24 cellular contexts compared by ENCODE assay signal in genomic region chr7:24824400-24824799, GRCh38.
DNase-seq lines count a peak whose midpoint lies in the region; ATAC-seq and TF ChIP-seq lines count a peak whose summit lies in the region.
"Had no signal": no experiment of that assay in that cellular context is flagged by ENCODE, and none has a peak within 500 bp of the region (broad histone marks: within the 10 kb centered on the region; RNA-seq: fewer than 3 reads in every experiment).

No MANE protein-coding gene starts in this region.

- no peak for DNase-seq in activated naive CD4-positive, alpha-beta T cell treated with anti-CD3 and anti-CD28 coated beads, Interleukin-2, amount 50 U/mL, for 16 hours
- DNase-seq in T-helper 17 cell (no peak), immature natural killer cell (no peak), suprapubic skin (ENCODE audit: low spot score in 2 of 2) (no peak), NCI-H2196 treated with DMSO at 0.1 percent for 48 hours (lab: John Stamatoyannopoulos, UW; ENCODE audit: unreplicated experiment) (no peak), left lung (no peak), GM10266 (ENCODE audit: extremely low spot score) (no peak)
- DNase-seq: activated CD4-positive, alpha-beta T cell treated with anti-CD3 and anti-CD28 coated beads for 36 hours; activated CD8-positive, alpha-beta memory T cell treated with anti-CD3 and anti-CD28 coated beads, Interleukin-2, amount 50 U/mL, for 48 hours; activated gamma-delta T cell treated with Interleukin-2 at 50 U/mL for 16 hours; cerebellar nuclear complex; DMS53; islet precursor cell; mesenchymal stem cell; NCI-H187; NCI-H2227 treated with DMSO at 0.1 percent for 48 hours; NCI-H774; stimulated activated CD4-positive, alpha-beta T cell treated with anti-CD3 and anti-CD28 coated beads, Interleukin-4, amount 100 ng/mL, for 1 hour had no signal

- TF ChIP-seq POLR2A in suprapubic skin (IDR thresholded peaks at IDR 0.05): no peak

- H3K27me3 Mint-ChIP-seq in activated naive CD4-positive, alpha-beta T cell treated with anti-CD3 and anti-CD28 coated beads, Interleukin-2, amount 50 U/mL, for 24 hours: no peaks in the 10 kb centered on the region
- H3K27me3 Mint-ChIP-seq in T-helper 17 cell: no peaks in the 10 kb centered on the region
- peaks cover 0 to 7% (median 0%) of the 10 kb centered on the region in 3 donors for H3K27me3 Mint-ChIP-seq in immature natural killer cell (ENCODE audit: low read depth in 3 of 3)
- H3K27me3 Mint-ChIP-seq: activated CD4-positive, alpha-beta T cell treated with anti-CD3 and anti-CD28 coated beads for 36 hours; IgD-negative memory B cell had no signal

- no peaks in the 10 kb centered on the region for H3K9me3 Mint-ChIP-seq in activated naive CD4-positive, alpha-beta T cell treated with anti-CD3 and anti-CD28 coated beads, Interleukin-2, amount 50 U/mL, for 24 hours
- H3K9me3 Mint-ChIP-seq in immature natural killer cell: no peaks in the 10 kb centered on the region
- H3K9me3 Mint-ChIP-seq: IgD-negative memory B cell, neural progenitor cell had no signal

- H3K9me3 ChIP-seq in T-helper 17 cell (ENCODE audit: control insufficient read depth, low read length, poor library complexity, severe bottlenecking) (no peaks in the 10 kb centered on the region), suprapubic skin (no peaks in the 10 kb centered on the region), left lung (no peaks in the 10 kb centered on the region)
- H3K9me3 ChIP-seq: BLaER1 treated with 17β-estradiol and CSF1 and Interleukin-3, amounts not matched to agents 10 nM and 100 nM; prostate gland had no signal

- intact Hi-C loops in left lung (cut with DNase I): loop anchor here in 1 of 2 donors (5.0 kb wide), 1 partner anchor 248 kb away; no protein-coding TSS in a partner anchor

- no peak for ATAC-seq in T-helper 17 cell
- no peak for ATAC-seq in left lung
- ATAC-seq: activated CD4-positive, alpha-beta T cell treated with anti-CD3 and anti-CD28 coated beads for 36 hours had no signal

- no peak overlapping the region for H3K4me3 Mint-ChIP-seq in activated naive CD4-positive, alpha-beta T cell treated with anti-CD3 and anti-CD28 coated beads, Interleukin-2, amount 50 U/mL, for 24 hours
- H3K4me3 Mint-ChIP-seq in T-helper 17 cell: peak overlapping the region; percentile 72
- H3K4me3 Mint-ChIP-seq in immature natural killer cell: peak overlapping the region in 3 of 5 donors; percentile 12 to 67 (median 13)
- H3K4me3 Mint-ChIP-seq: activated CD4-positive, alpha-beta T cell treated with anti-CD3 and anti-CD28 coated beads for 36 hours; neural progenitor cell had no signal

- H3K27me3 ChIP-seq in suprapubic skin (no peaks in the 10 kb centered on the region), left lung (no peaks in the 10 kb centered on the region)
- H3K27me3 ChIP-seq: BLaER1 treated with 17β-estradiol and CSF1 and Interleukin-3, amounts not matched to agents 10 nM and 100 nM; neural progenitor cell had no signal

- peaks cover 13% of the 10 kb centered on the region for H3K36me3 Mint-ChIP-seq in activated naive CD4-positive, alpha-beta T cell treated with anti-CD3 and anti-CD28 coated beads, Interleukin-2, amount 50 U/mL, for 24 hours
- peaks cover 7% of the 10 kb centered on the region for H3K36me3 Mint-ChIP-seq in T-helper 17 cell (ENCODE audit: low read depth)
- peaks cover 4 to 13% (median 12%) of the 10 kb centered on the region in 3 donors for H3K36me3 Mint-ChIP-seq in immature natural killer cell

- H3K27ac ChIP-seq in suprapubic skin (peak overlapping the region; percentile 64), left lung (no peak overlapping the region)
- H3K27ac ChIP-seq: BLaER1 treated with 17β-estradiol and CSF1 and Interleukin-3, amounts not matched to agents 10 nM and 100 nM; neural progenitor cell; prostate gland; SK-N-MC had no signal

- H3K36me3 ChIP-seq in suprapubic skin: no peaks in the 10 kb centered on the region
- no peaks in the 10 kb centered on the region for H3K36me3 ChIP-seq in left lung
- H3K36me3 ChIP-seq: neural progenitor cell, prostate gland had no signal

- H3K4me3 ChIP-seq in suprapubic skin (no peak overlapping the region), left lung (no peak overlapping the region)
- H3K4me3 ChIP-seq: BLaER1 treated with 17β-estradiol and CSF1 and Interleukin-3, amounts not matched to agents 10 nM and 100 nM; neural progenitor cell; prostate gland; SK-N-MC had no signal

- peaks cover 84% of the 10 kb centered on the region for H3K4me1 Mint-ChIP-seq in activated naive CD4-positive, alpha-beta T cell treated with anti-CD3 and anti-CD28 coated beads, Interleukin-2, amount 50 U/mL, for 24 hours
- H3K4me1 Mint-ChIP-seq in T-helper 17 cell (peaks cover 64% of the 10 kb centered on the region), immature natural killer cell (peaks cover 64 to 65% of the 10 kb centered on the region in 2 donors)

- 85% methylated on average over 3 of the region's 3 CpGs for WGBS in suprapubic skin

- peaks cover 55% of the 10 kb centered on the region for H3K4me1 ChIP-seq in suprapubic skin
- peaks cover 21 to 38% of the 10 kb centered on the region in 2 donors for H3K4me1 ChIP-seq in left lung
- H3K4me1 ChIP-seq: neural progenitor cell, prostate gland had no signal

- no peak for TF ChIP-seq CTCF in suprapubic skin (IDR thresholded peaks at IDR 0.05)
- TF ChIP-seq CTCF in left lung (IDR thresholded peaks at IDR 0.05): no peak
- no peak for TF ChIP-seq CTCF in GM10266 (IDR thresholded peaks at IDR 0.05; ENCODE audit: control insufficient read depth, insufficient read depth, low read depth, missing control alignments)

- TF ChIP-seq EP300 in suprapubic skin (IDR thresholded peaks at IDR 0.05): no peak

- H3K27ac Mint-ChIP-seq in activated naive CD4-positive, alpha-beta T cell treated with anti-CD3 and anti-CD28 coated beads, Interleukin-2, amount 50 U/mL, for 24 hours: peak overlapping the region; percentile 82
- H3K27ac Mint-ChIP-seq in T-helper 17 cell: peak overlapping the region; percentile 94
- H3K27ac Mint-ChIP-seq in immature natural killer cell: peak overlapping the region in 5 of 6 donors; percentile 58 to 94 (median 79)
- H3K27ac Mint-ChIP-seq: activated CD4-positive, alpha-beta T cell treated with anti-CD3 and anti-CD28 coated beads for 36 hours; neural progenitor cell had no signal
